ENCODE assay signal across 18 cellular contexts in genomic region chr9:125103021-125103420, GRCh38. TPM values are rescaled to one million over a fixed set of nuclear protein-coding genes. Genes with fewer than 3 reads are reported as not detected.
A peak's percentile ranks its signal among the peaks of the same experiment; 100 is the strongest.
DNase-seq lines count a peak whose midpoint lies in the region; ATAC-seq and TF ChIP-seq lines count a peak whose summit lies in the region.
"Had no signal": no experiment of that assay in that cellular context is flagged by ENCODE, and none has a peak within 500 bp of the region (broad histone marks: within the 10 kb centered on the region; RNA-seq: fewer than 3 reads in every experiment).

No MANE protein-coding gene starts in this region.

- no peaks in the 10 kb centered on the region for H3K9me3 Mint-ChIP-seq in CD4-positive, CD25-positive, alpha-beta regulatory T cell
- H3K9me3 Mint-ChIP-seq: CD8-positive, alpha-beta memory T cell; IgD-negative memory B cell had no signal

- no peak overlapping the region for H3K4me3 ChIP-seq in CD4-positive, CD25-positive, alpha-beta regulatory T cell (ENCODE audit: low read depth, low read length)
- H3K4me3 ChIP-seq in Panc1 (ENCODE audit: low read depth in 2 of 2, low read length in 2 of 2) (no peak overlapping the region), iPS-20b (ENCODE audit: low read length) (no peak overlapping the region), psoas muscle (no peak overlapping the region)
- H3K4me3 ChIP-seq: BLaER1 treated with 17β-estradiol and CSF1 and Interleukin-3, amounts not matched to agents 10 nM and 100 nM; GM23248; HAP-1 had no signal

- DNase-seq in CD4-positive, CD25-positive, alpha-beta regulatory T cell: no peak
- DNase-seq in Panc1 (ENCODE audit: low read depth, low spot score) (no peak), psoas muscle (no peak), T-helper 9 cell (no peak)
- no peak for DNase-seq in stimulated activated CD8-positive, alpha-beta memory T cell treated with anti-CD3 and anti-CD28 coated beads, Interleukin-4, amount 100 ng/mL, for 48 hours
- DNase-seq: CD8-positive, alpha-beta memory T cell; COR-L47; DMS 273 treated with DMSO at 0.1 percent for 48 hours; DMS53; DND-41; EL; GM23248 had no signal

- H3K9me3 ChIP-seq in CD4-positive, CD25-positive, alpha-beta regulatory T cell (ENCODE audit: control insufficient read depth in 2 of 2, low read length in 2 of 2): no peaks in the 10 kb centered on the region
- H3K9me3 ChIP-seq in Panc1 (ENCODE audit: control insufficient read depth, insufficient read depth, low read depth, low read length) (no peaks in the 10 kb centered on the region), iPS-20b (ENCODE audit: insufficient read depth, low read depth, low read length) (no peaks in the 10 kb centered on the region), psoas muscle (no peaks in the 10 kb centered on the region)
- H3K9me3 ChIP-seq: HAP-1 had no signal

- H3K4me1 ChIP-seq in CD4-positive, CD25-positive, alpha-beta regulatory T cell (ENCODE audit: control insufficient read depth, insufficient read depth, low read length, poor library complexity, severe bottlenecking): no peaks in the 10 kb centered on the region
- H3K4me1 ChIP-seq in Panc1 (ENCODE audit: control insufficient read depth, insufficient read depth, low read length) (no peaks in the 10 kb centered on the region), iPS-20b (ENCODE audit: insufficient read depth, low read length) (no peaks in the 10 kb centered on the region), psoas muscle (peaks cover 34% of the 10 kb centered on the region)
- H3K4me1 ChIP-seq: HAP-1 had no signal

- no peak for ATAC-seq in CD4-positive, CD25-positive, alpha-beta regulatory T cell (ENCODE audit: low read depth in 2 of 2)
- ATAC-seq in Panc1: no peak
- ATAC-seq in psoas muscle: no peak
- ATAC-seq in HG03159 (IDR thresholded peaks at IDR 0.05; ENCODE audit: unreplicated experiment): no peak

- WGBS in psoas muscle, 3 donors: 89 to 100% (median 100%) methylated on average over 1 of the region's 1 CpG

- no peaks in the 10 kb centered on the region for H3K27me3 ChIP-seq in CD4-positive, CD25-positive, alpha-beta regulatory T cell (ENCODE audit: control insufficient read depth, insufficient read depth, low read length)
- H3K27me3 ChIP-seq in Panc1 (ENCODE audit: control insufficient read depth, insufficient read depth, low read length) (no peaks in the 10 kb centered on the region), iPS-20b (ENCODE audit: insufficient read depth, low read length) (no peaks in the 10 kb centered on the region), psoas muscle (ENCODE audit: insufficient read depth in 3 of 3, low read length in 2 of 3) (no peaks in the 10 kb centered on the region)
- H3K27me3 ChIP-seq: BLaER1 treated with 17β-estradiol and CSF1 and Interleukin-3, amounts not matched to agents 10 nM and 100 nM had no signal

- CTCF ChIA-PET in Panc1 (lab: Charles Lee): no interaction called here

- H3K27ac ChIP-seq in CD4-positive, CD25-positive, alpha-beta regulatory T cell (ENCODE audit: insufficient read depth, low read length, poor library complexity, severe bottlenecking): no peak overlapping the region
- no peak overlapping the region for H3K27ac ChIP-seq in Panc1 (ENCODE audit: low read length)
- peak overlapping the region; percentile 49 for H3K27ac ChIP-seq in iPS-20b (ENCODE audit: low read length)
- H3K27ac ChIP-seq in psoas muscle: peak overlapping the region; percentile 62
- H3K27ac ChIP-seq: BLaER1 treated with 17β-estradiol and CSF1 and Interleukin-3, amounts not matched to agents 10 nM and 100 nM; GM23248 had no signal

- peak overlapping the region in 2 of 3 donors; percentile 24 to 52 for H3K27ac Mint-ChIP-seq in CD4-positive, CD25-positive, alpha-beta regulatory T cell
- H3K27ac Mint-ChIP-seq: B cell had no signal

- intact Hi-C loops in Panc1 (cut with micrococcal nuclease; ENCODE audit: unreplicated experiment) (no loop called here), psoas muscle (cut with DNase I) (no loop called here)

- H3K4me1 Mint-ChIP-seq in CD4-positive, CD25-positive, alpha-beta regulatory T cell: peaks cover 14 to 33% (median 19%) of the 10 kb centered on the region in 4 donors
- H3K4me1 Mint-ChIP-seq: B cell had no signal

- no peak overlapping the region for H3K9ac ChIP-seq in iPS-20b (ENCODE audit: low read depth, low read length)
- H3K9ac ChIP-seq: BLaER1 treated with 17β-estradiol and CSF1 and Interleukin-3, amounts not matched to agents 10 nM and 100 nM; GM23248 had no signal

- peaks cover 10% of the 10 kb centered on the region for H3K36me3 Mint-ChIP-seq in CD4-positive, CD25-positive, alpha-beta regulatory T cell

- H3K4me3 Mint-ChIP-seq in CD4-positive, CD25-positive, alpha-beta regulatory T cell: no peak overlapping the region
- H3K4me3 Mint-ChIP-seq: B cell; CD8-positive, alpha-beta memory T cell; IgD-negative memory B cell had no signal

- POLR2A ChIA-PET in Panc1 (lab: Charles Lee): no interaction called here

- no peak for TF ChIP-seq CTCF in Panc1 (IDR thresholded peaks at IDR 0.05)
- TF ChIP-seq CTCF in psoas muscle (IDR thresholded peaks at IDR 0.05): no peak

- BruUV-seq in Panc1 (replicated peaks; lab: Mats Ljungman, UMichigan): TSS peak; percentile 54

- in situ Hi-C loops in Panc1 (cut with HindIII; ENCODE audit: low pct_unique_long_range_greater_than_20kb, low sequenced_read_pairs): no loop called here

- H3K27me3 Mint-ChIP-seq in CD4-positive, CD25-positive, alpha-beta regulatory T cell: no peaks in the 10 kb centered on the region
- H3K27me3 Mint-ChIP-seq: B cell; CD8-positive, alpha-beta memory T cell; IgD-negative memory B cell had no signal

- no peaks in the 10 kb centered on the region for H3K36me3 ChIP-seq in CD4-positive, CD25-positive, alpha-beta regulatory T cell (ENCODE audit: control insufficient read depth, insufficient read depth, low read length)
- H3K36me3 ChIP-seq in Panc1 (ENCODE audit: control insufficient read depth, insufficient read depth, low read length) (no peaks in the 10 kb centered on the region), iPS-20b (ENCODE audit: insufficient read depth, low read depth, low read length) (no peaks in the 10 kb centered on the region), psoas muscle (ENCODE audit: insufficient read depth in 1 of 2, low read depth in 1 of 2) (no peaks in the 10 kb centered on the region)
- H3K36me3 ChIP-seq: HAP-1 had no signal

RNA-seq across cellular contexts. Expression of gene SCAI, which starts 40.3 kb away (rescaled TPM):
- 11.3 TPM for total RNA-seq in CD4-positive, CD25-positive, alpha-beta regulatory T cell
- polyA plus RNA-seq in CD4-positive, CD25-positive, alpha-beta regulatory T cell: 1 to 10 TPM; 1.7 to 4.8 (median 3.7) TPM
- total RNA-seq in Panc1 (2021; ENCODE audit: unreplicated experiment): 4.7 TPM
- polyA plus RNA-seq in Panc1 (2012; ENCODE audit: insufficient read length): 0.46 TPM
- 1 to 10 TPM; 1.8 to 5.2 (median 3.4) TPM for total RNA-seq in psoas muscle
- 1 to 10 TPM in 1 of 3 donors, under 1 TPM in 2; 0.39 to 1.5 (median 0.80) TPM for polyA plus RNA-seq in psoas muscle

Comparison
In these comparisons a context has a peak if more than half of its experiments do, and no peak if none do; other contexts are left out.
1. H3K27ac ChIP-seq: peak in iPS-20b (single experiment) and psoas muscle (single experiment); none in CD4-positive, CD25-positive, alpha-beta regulatory T cell (single experiment) and Panc1 (single experiment).